ENCODE assay signal across 9 cellular contexts in genomic region chr12:94263905-94264655, GRCh38.
DNase-seq lines count a peak whose midpoint lies in the region; ATAC-seq and TF ChIP-seq lines count a peak whose summit lies in the region.
"Had no signal": no experiment of that assay in that cellular context is flagged by ENCODE, and none has a peak within 500 bp of the region (broad histone marks: within the 10 kb centered on the region; RNA-seq: fewer than 3 reads in every experiment).

No MANE protein-coding gene starts in this region.

- H3K4me1 ChIP-seq in Caco-2 (peaks cover 14% of the 10 kb centered on the region), HUES6 (ENCODE audit: control insufficient read depth, insufficient read depth, low read length) (peaks cover 46% of the 10 kb centered on the region)
- H3K4me1 ChIP-seq in effector memory CD4-positive, alpha-beta T cell (ENCODE audit: control insufficient read depth, insufficient read depth, low read length, poor library complexity, severe bottlenecking) = peaks cover 22% of the 10 kb centered on the region

- peak overlapping the region; percentile 57; the same call in 1 of the 2 replicates for H3K27ac ChIP-seq in HUES6 (ENCODE audit: low read depth, low read length)
- H3K27ac ChIP-seq in effector memory CD4-positive, alpha-beta T cell (ENCODE audit: insufficient read depth, low read length, poor library complexity, severe bottlenecking) = peak overlapping the region; percentile 87

- CTCF ChIA-PET in Caco-2 (lab: Charles Lee) = no interaction called here

- H3K27me3 Mint-ChIP-seq in Caco-2 (ENCODE audit: insufficient read depth, unreplicated experiment) = no peaks in the 10 kb centered on the region

- H3K36me3 Mint-ChIP-seq in Caco-2 (ENCODE audit: insufficient read depth, unreplicated experiment) = peaks cover 67% of the 10 kb centered on the region

- no peaks in the 10 kb centered on the region for H3K27me3 ChIP-seq in Caco-2 (replicated peaks; ENCODE audit: control insufficient read depth, insufficient read depth, low read length)
- H3K27me3 ChIP-seq in HUES6 (ENCODE audit: control insufficient read depth, insufficient read depth, low read length) = 0 out of 2 replicates have a peak, but pooled peaks cover 2% of the 10 kb centered on the region
- no peaks in the 10 kb centered on the region for H3K27me3 ChIP-seq in effector memory CD4-positive, alpha-beta T cell (replicated peaks; ENCODE audit: control insufficient read depth, insufficient read depth, low read length, poor library complexity, severe bottlenecking)
- H3K27me3 ChIP-seq: body of pancreas, ovary had no signal

- H3K9me3 ChIP-seq in Caco-2 (no peaks in the 10 kb centered on the region), HUES6 (ENCODE audit: control insufficient read depth, insufficient read depth, low read depth, low read length) (no peaks in the 10 kb centered on the region)
- no peaks in the 10 kb centered on the region for H3K9me3 ChIP-seq in effector memory CD4-positive, alpha-beta T cell (ENCODE audit: control insufficient read depth, low read length)
- H3K9me3 ChIP-seq: body of pancreas, ovary had no signal

- no peaks in the 10 kb centered on the region for H3K9me3 Mint-ChIP-seq in Caco-2 (ENCODE audit: unreplicated experiment)

- H3K4me1 Mint-ChIP-seq in Caco-2 (ENCODE audit: low read depth, unreplicated experiment) = peaks cover 7% of the 10 kb centered on the region

- intact Hi-C loops in Caco-2 (cut with micrococcal nuclease; ENCODE audit: unreplicated experiment) = no loop called here

- H3K9ac ChIP-seq in HUES6 (ENCODE audit: low read length) = peak overlapping the region; percentile 37

- H3K36me3 ChIP-seq in Caco-2 (ENCODE audit: control insufficient read depth, insufficient read depth, low read length) (no peaks in the 10 kb centered on the region), HUES6 (ENCODE audit: control insufficient read depth, insufficient read depth, low read length) (no peaks in the 10 kb centered on the region)
- peaks cover 4% of the 10 kb centered on the region for H3K36me3 ChIP-seq in effector memory CD4-positive, alpha-beta T cell (ENCODE audit: control insufficient read depth, insufficient read depth, low read length)
- H3K36me3 ChIP-seq: ovary had no signal

- BruUV-seq in Caco-2 (replicated peaks; lab: Mats Ljungman, UMichigan) = no TSS peak

- H3K4me3 Mint-ChIP-seq in Caco-2 (ENCODE audit: unreplicated experiment) = no peak overlapping the region

- H3K4me3 ChIP-seq in Caco-2 (ENCODE audit: low read depth, low read length) (no peak overlapping the region), HUES6 (ENCODE audit: low read depth, low read length) (peak overlapping the region; percentile 3; the same call in 1 of the 2 replicates)
- no peak overlapping the region for H3K4me3 ChIP-seq in effector memory CD4-positive, alpha-beta T cell (ENCODE audit: insufficient read depth, low read depth, low read length, poor library complexity, severe bottlenecking)
- H3K4me3 ChIP-seq: body of pancreas, ovary had no signal

- DNase-seq in Caco-2 = no peak
- no peak for DNase-seq in effector memory CD4-positive, alpha-beta T cell
- peak; percentile 15 for DNase-seq in non-pigmented ciliary epithelial cell (ENCODE audit: low read depth)
- DNase-seq in dermis blood vessel endothelial cell = no peak
- no peak for DNase-seq in SW 1271 (lab: John Stamatoyannopoulos, UW)

- no peak for ATAC-seq in GM18511 (IDR thresholded peaks at IDR 0.05; ENCODE audit: unreplicated experiment)
- ATAC-seq: body of pancreas had no signal

- TF ChIP-seq CTCF in Caco-2 (IDR thresholded peaks at IDR 0.05; ENCODE audit: insufficient read depth in 1 of 2, low read depth in 1 of 2, low read length in 1 of 2, severe bottlenecking in 1 of 2, unreplicated experiment in 1 of 2) = no peak

- H3K27ac Mint-ChIP-seq in Caco-2 (ENCODE audit: unreplicated experiment) = peak overlapping the region; percentile 55

- POLR2A ChIA-PET in Caco-2 (lab: Charles Lee) = no interaction called here
